11 cellular contexts compared by ENCODE assay signal in genomic region chr15:91261345-91261744, GRCh38.
"Had no signal": no experiment of that assay in that cellular context is flagged by ENCODE, and none has a peak within 500 bp of the region (broad histone marks: within the 10 kb centered on the region; RNA-seq: fewer than 3 reads in every experiment).

No MANE protein-coding gene starts in this region.

- ATAC-seq: GM23338, HCT116 had no signal

- FAIRE-seq: H1, H54 had no signal

- H3K27ac ChIP-seq: GM23248 had no signal

- H3K4me3 ChIP-seq: GM23248, GM23338, HAP-1 had no signal

- DNase-seq: GM23248, GOT3, H7, H9, HCEC 1CT, HFFc6 had no signal
